In genomic region chr1:172499636-172500141, GRCh38 we compare ENCODE assay signal across 10 cellular contexts. TPM values are rescaled to one million over a fixed set of nuclear protein-coding genes. Genes with fewer than 3 reads are reported as not detected.
A peak's percentile ranks its signal among the peaks of the same experiment; 100 is the strongest.
DNase-seq lines count a peak whose midpoint lies in the region; ATAC-seq lines count a peak whose summit lies in the region.
"Had no signal": no experiment of that assay in that cellular context is flagged by ENCODE, and none has a peak within 500 bp of the region (broad histone marks: within the 10 kb centered on the region; RNA-seq: fewer than 3 reads in every experiment).

No MANE protein-coding gene starts in this region.

- DNase-seq in activated T-cell treated with anti-CD3 and anti-CD28 coated beads, Interleukin-2, amount 50 U/mL, for 4 hours: peak; percentile 4
- DNase-seq in activated T-cell treated with anti-CD3 and anti-CD28 coated beads, Interleukin-2, amount 50 U/mL, for 1 hour: no peak
- DNase-seq in OCI-M1 (lab: John Stamatoyannopoulos, UW): peak; percentile 20
- no peak for DNase-seq in stimulated activated naive CD8-positive, alpha-beta T cell treated with anti-CD3 and anti-CD28 coated beads, Interleukin-15, Interleukin-2, amounts not matched to agents 100 U/mL and 50 U/mL, for 24 hours
- no peak for DNase-seq in stimulated activated CD8-positive, alpha-beta memory T cell treated with anti-CD3 and anti-CD28 coated beads, Interleukin-4, amount 100 ng/mL, for 48 hours
- DNase-seq in naive thymus-derived CD4-positive, alpha-beta T cell: no peak
- DNase-seq: activated naive CD8-positive, alpha-beta T cell treated with anti-CD3 and anti-CD28 coated beads, Interleukin-2, amount 10 ng/mL, durations not matched to agents 7 days and 5 days; NCI-H1092 treated with DMSO at 0.1 percent for 48 hours had no signal

- no peaks in the 10 kb centered on the region for H3K9me3 ChIP-seq in esophagus (ENCODE audit: control insufficient read depth in 2 of 2, insufficient read depth in 1 of 2, low read depth in 1 of 2, low read length in 1 of 2)
- H3K9me3 ChIP-seq in naive thymus-derived CD4-positive, alpha-beta T cell (ENCODE audit: control insufficient read depth in 2 of 3, low read length in 3 of 3): no peaks in the 10 kb centered on the region

- no peaks in the 10 kb centered on the region for H3K9me3 Mint-ChIP-seq in activated T-cell treated with anti-CD3 and anti-CD28 coated beads, Interleukin-2, amount 50 U/mL, for 4 hours
- H3K9me3 Mint-ChIP-seq in naive thymus-derived CD4-positive, alpha-beta T cell: no peaks in the 10 kb centered on the region
- H3K9me3 Mint-ChIP-seq: activated naive CD8-positive, alpha-beta T cell treated with anti-CD3 and anti-CD28 coated beads, Interleukin-2, amount 10 ng/mL, durations not matched to agents 7 days and 5 days had no signal

- H3K36me3 ChIP-seq in esophagus (ENCODE audit: control insufficient read depth in 2 of 2, insufficient read depth in 2 of 2, low read length in 1 of 2): no peaks in the 10 kb centered on the region
- H3K36me3 ChIP-seq in naive thymus-derived CD4-positive, alpha-beta T cell (ENCODE audit: control insufficient read depth in 2 of 3, insufficient read depth in 3 of 3, low read length in 3 of 3): no peaks in the 10 kb centered on the region

- intact Hi-C loops in naive thymus-derived CD4-positive, alpha-beta T cell (cut with micrococcal nuclease): no loop called here

- H3K27me3 Mint-ChIP-seq in activated T-cell treated with anti-CD3 and anti-CD28 coated beads, Interleukin-2, amount 50 U/mL, for 4 hours (ENCODE audit: low read depth): peaks cover 2% of the 10 kb centered on the region
- peaks cover 0 to 21% (median 0%) of the 10 kb centered on the region in 5 donors for H3K27me3 Mint-ChIP-seq in naive thymus-derived CD4-positive, alpha-beta T cell

- H3K4me1 ChIP-seq in esophagus (ENCODE audit: control insufficient read depth in 2 of 2, insufficient read depth in 2 of 2, low read length in 1 of 2): peaks cover 1 to 3% of the 10 kb centered on the region in 2 donors
- H3K4me1 ChIP-seq in naive thymus-derived CD4-positive, alpha-beta T cell (ENCODE audit: control insufficient read depth in 2 of 2, insufficient read depth in 2 of 2, low read length in 2 of 2): no peaks in the 10 kb centered on the region

- no peaks in the 10 kb centered on the region for H3K4me1 Mint-ChIP-seq in activated T-cell treated with anti-CD3 and anti-CD28 coated beads, Interleukin-2, amount 50 U/mL, for 4 hours (ENCODE audit: low read depth)
- H3K4me1 Mint-ChIP-seq in naive thymus-derived CD4-positive, alpha-beta T cell: peaks cover 0 to 2% (median 0%) of the 10 kb centered on the region in 7 donors
- H3K4me1 Mint-ChIP-seq: activated naive CD8-positive, alpha-beta T cell treated with anti-CD3 and anti-CD28 coated beads, Interleukin-2, amount 10 ng/mL, durations not matched to agents 7 days and 5 days had no signal

- H3K4me3 ChIP-seq in esophagus (ENCODE audit: low read depth in 1 of 2, low read length in 2 of 2): no peak overlapping the region
- no peak overlapping the region for H3K4me3 ChIP-seq in naive thymus-derived CD4-positive, alpha-beta T cell (ENCODE audit: low read length)

- peak overlapping the region; percentile 68 to 71 for H3K27ac ChIP-seq in esophagus (ENCODE audit: low read depth in 2 of 2, low read length in 1 of 2)
- no peak overlapping the region for H3K27ac ChIP-seq in naive thymus-derived CD4-positive, alpha-beta T cell (ENCODE audit: low read depth, low read length)

- H3K27me3 ChIP-seq in esophagus (ENCODE audit: control insufficient read depth in 1 of 2, insufficient read depth in 2 of 2, low read length in 2 of 2): no peaks in the 10 kb centered on the region
- no peaks in the 10 kb centered on the region for H3K27me3 ChIP-seq in naive thymus-derived CD4-positive, alpha-beta T cell (ENCODE audit: control insufficient read depth in 2 of 2, insufficient read depth in 2 of 2, low read length in 2 of 2)

- no peaks in the 10 kb centered on the region for H3K36me3 Mint-ChIP-seq in activated T-cell treated with anti-CD3 and anti-CD28 coated beads, Interleukin-2, amount 50 U/mL, for 4 hours (ENCODE audit: insufficient read depth)
- no peaks in the 10 kb centered on the region for H3K36me3 Mint-ChIP-seq in naive thymus-derived CD4-positive, alpha-beta T cell
- H3K36me3 Mint-ChIP-seq: activated naive CD8-positive, alpha-beta T cell treated with anti-CD3 and anti-CD28 coated beads, Interleukin-2, amount 10 ng/mL, durations not matched to agents 7 days and 5 days had no signal

- peak in 1 of 2 donors; percentile 46 for ATAC-seq in activated T-cell treated with anti-CD3 and anti-CD28 coated beads, Interleukin-2, amount 50 U/mL, for 4 hours
- peak; percentile 46 for ATAC-seq in stimulated activated naive CD8-positive, alpha-beta T cell treated with anti-CD3 and anti-CD28 coated beads, Interleukin-15, Interleukin-2, amounts not matched to agents 100 U/mL and 50 U/mL, for 24 hours
- no peak for ATAC-seq in GM21528 (IDR thresholded peaks at IDR 0.05; ENCODE audit: low FRiP score, unreplicated experiment)
- no peak for ATAC-seq in naive thymus-derived CD4-positive, alpha-beta T cell

- POLR2A ChIA-PET in naive thymus-derived CD4-positive, alpha-beta T cell (lab: Charles Lee): no interaction called here

- 46 to 52% methylated on average over 3 of the region's 3 CpGs for WGBS in esophagus, 2 donors

- CTCF ChIA-PET in naive thymus-derived CD4-positive, alpha-beta T cell (lab: Charles Lee): no interaction called here

- no peak overlapping the region for H3K27ac Mint-ChIP-seq in naive thymus-derived CD4-positive, alpha-beta T cell
- H3K27ac Mint-ChIP-seq: activated naive CD8-positive, alpha-beta T cell treated with anti-CD3 and anti-CD28 coated beads, Interleukin-2, amount 10 ng/mL, durations not matched to agents 7 days and 5 days had no signal

- no peak overlapping the region for H3K4me3 Mint-ChIP-seq in activated T-cell treated with anti-CD3 and anti-CD28 coated beads, Interleukin-2, amount 50 U/mL, for 4 hours
- no peak overlapping the region for H3K4me3 Mint-ChIP-seq in naive thymus-derived CD4-positive, alpha-beta T cell
- H3K4me3 Mint-ChIP-seq: activated naive CD8-positive, alpha-beta T cell treated with anti-CD3 and anti-CD28 coated beads, Interleukin-2, amount 10 ng/mL, durations not matched to agents 7 days and 5 days had no signal

RNA-seq across cellular contexts. Expression of gene SUCO, which starts 33.3 kb away (rescaled TPM):
- total RNA-seq in activated T-cell treated with anti-CD3 and anti-CD28 coated beads, Interleukin-2, amount 50 U/mL, for 4 hours: 10 to 100 TPM; 19.5 to 21.5 (median 20.3) TPM
- 10 to 100 TPM in 1 of 2 donors, 1 to 10 TPM in 1; 4.9 to 10.9 TPM for polyA plus RNA-seq in esophagus
- 10 to 100 TPM; 52.0 to 95.0 (median 77.0) TPM for total RNA-seq in naive thymus-derived CD4-positive, alpha-beta T cell
- polyA plus RNA-seq in naive thymus-derived CD4-positive, alpha-beta T cell: 10 to 100 TPM; 13.6 to 15.3 TPM

RNA-seq across cellular contexts. Expression of gene PIGC, which starts 55.8 kb away (rescaled TPM):
- 10 to 100 TPM; 16.8 to 19.1 (median 17.8) TPM for total RNA-seq in activated T-cell treated with anti-CD3 and anti-CD28 coated beads, Interleukin-2, amount 50 U/mL, for 4 hours
- 10 to 100 TPM; 15.1 to 15.6 TPM for polyA plus RNA-seq in esophagus
- 10 to 100 TPM; 21.1 to 57.4 (median 25.1) TPM for total RNA-seq in naive thymus-derived CD4-positive, alpha-beta T cell
- polyA plus RNA-seq in naive thymus-derived CD4-positive, alpha-beta T cell: 100 to 1,000 TPM; 122 to 142 TPM

Comparison
In these comparisons a context has a peak if more than half of its experiments do, and no peak if none do; other contexts are left out.
1. DNase-seq: peak in activated T-cell treated with anti-CD3 and anti-CD28 coated beads, Interleukin-2, amount 50 U/mL, for 4 hours (single experiment) and OCI-M1 (single experiment); none in activated T-cell treated with anti-CD3 and anti-CD28 coated beads, Interleukin-2, amount 50 U/mL, for 1 hour (single experiment), stimulated activated naive CD8-positive, alpha-beta T cell treated with anti-CD3 and anti-CD28 coated beads, Interleukin-15, Interleukin-2, amounts not matched to agents 100 U/mL and 50 U/mL, for 24 hours (single experiment), stimulated activated CD8-positive, alpha-beta memory T cell treated with anti-CD3 and anti-CD28 coated beads, Interleukin-4, amount 100 ng/mL, for 48 hours (single experiment) and naive thymus-derived CD4-positive, alpha-beta T cell (0 of 9).